ENCODE assay signal across 32 cellular contexts in the genomic region with DNA sequence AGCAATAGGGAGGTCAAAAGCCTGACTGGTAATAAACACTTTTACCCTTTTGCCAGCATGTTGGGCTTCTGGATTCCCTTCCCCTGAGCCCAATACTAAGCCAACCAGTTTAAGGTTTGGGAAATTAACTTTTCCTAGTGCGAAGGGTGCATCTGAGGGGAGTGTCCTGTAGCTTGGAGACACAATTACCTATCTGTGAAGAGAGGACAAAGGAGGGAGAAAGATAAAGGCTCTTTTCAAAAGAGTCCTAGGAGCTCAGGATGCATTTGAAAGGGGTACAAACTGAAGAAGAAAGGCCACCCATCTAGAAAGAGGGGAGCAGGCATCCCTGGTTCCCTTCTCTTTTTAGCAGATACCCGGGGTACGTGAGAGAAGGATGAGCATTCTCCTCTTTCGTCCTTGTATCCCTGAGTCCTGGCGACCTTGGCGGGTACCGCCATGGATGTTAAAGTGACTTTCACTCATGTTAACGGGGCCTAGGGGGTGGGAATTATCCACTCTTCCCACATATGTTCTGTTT. TPM values are rescaled to one million over a fixed set of nuclear protein-coding genes. Genes with fewer than 3 reads are reported as not detected.
"Had no signal": no experiment of that assay in that cellular context is flagged by ENCODE, and none has a peak within 500 bp of the region (broad histone marks: within the 10 kb centered on the region; RNA-seq: fewer than 3 reads in every experiment).

No MANE protein-coding gene starts in this region.

- H3K9me3 Mint-ChIP-seq: activated CD8-positive, alpha-beta T cell treated with anti-CD3 and anti-CD28 coated beads for 36 hours; activated naive CD4-positive, alpha-beta T cell treated with anti-CD3 and anti-CD28 coated beads for 36 hours; activated naive CD4-positive, alpha-beta T cell treated with anti-CD3 and anti-CD28 coated beads, Interleukin-2, amount 50 U/mL, for 24 hours; activated naive CD8-positive, alpha-beta T cell treated with anti-CD3 and anti-CD28 coated beads for 36 hours; activated naive CD8-positive, alpha-beta T cell treated with anti-CD3 and anti-CD28 coated beads, Interleukin-2, amount 50 U/mL, for 24 hours; activated T-helper 1 cell treated with anti-CD3 and anti-CD28 coated beads, Interleukin-12 subunit alpha, Interleukin-12 subunit beta, Interleukin-2, Interleukin-4 antibody, amounts not matched to agents 30 ng/mL and 10 ng/mL and 1 ng/mL, durations not matched to agents 14 hours and 24 hours and 36 hours; activated T-helper 2 cell treated with anti-CD3 and anti-CD28 coated beads, Interferon-gamma antibody, Interleukin-2, Interleukin-4, amounts not matched to agents 10 μg/mL and 5 μg/mL and 100 μg/mL, durations not matched to agents 14 hours and 24 hours and 36 hours had no signal

- H3K4me3 ChIP-seq: adrenal gland, body of pancreas, colonic mucosa, esophagus squamous epithelium, gastroesophageal sphincter had no signal

- H3K4me1 Mint-ChIP-seq: activated naive CD4-positive, alpha-beta T cell treated with anti-CD3 and anti-CD28 coated beads, Interleukin-2, amount 50 U/mL, for 24 hours; activated naive CD8-positive, alpha-beta T cell treated with anti-CD3 and anti-CD28 coated beads for 36 hours; activated naive CD8-positive, alpha-beta T cell treated with anti-CD3 and anti-CD28 coated beads, Interleukin-2, amount 50 U/mL, for 24 hours had no signal

- H3K4me1 ChIP-seq: adrenal gland, body of pancreas, colonic mucosa, esophagus squamous epithelium, gastroesophageal sphincter had no signal

- H3K4me3 Mint-ChIP-seq: activated CD8-positive, alpha-beta T cell treated with anti-CD3 and anti-CD28 coated beads for 36 hours; activated naive CD4-positive, alpha-beta T cell treated with anti-CD3 and anti-CD28 coated beads for 36 hours; activated naive CD4-positive, alpha-beta T cell treated with anti-CD3 and anti-CD28 coated beads, Interleukin-2, amount 50 U/mL, for 24 hours; activated naive CD8-positive, alpha-beta T cell treated with anti-CD3 and anti-CD28 coated beads for 36 hours; activated naive CD8-positive, alpha-beta T cell treated with anti-CD3 and anti-CD28 coated beads, Interleukin-2, amount 50 U/mL, for 24 hours; activated T-helper 1 cell treated with anti-CD3 and anti-CD28 coated beads, Interleukin-12 subunit alpha, Interleukin-12 subunit beta, Interleukin-2, Interleukin-4 antibody, amounts not matched to agents 30 ng/mL and 10 ng/mL and 1 ng/mL, durations not matched to agents 14 hours and 24 hours and 36 hours had no signal

- DNase-seq: activated CD4-positive, alpha-beta T cell treated with anti-CD3 and anti-CD28 coated beads for 1 hour; activated CD4-positive, alpha-beta T cell treated with anti-CD3 and anti-CD28 coated beads for 48 hours; activated CD4-positive, alpha-beta T cell treated with anti-CD3 and anti-CD28 coated beads, Interleukin-2, amount 50 U/mL, for 1 hour; activated CD4-positive, alpha-beta T cell treated with anti-CD3 and anti-CD28 coated beads, Interleukin-2, amount 50 U/mL, for 48 hours; activated CD8-positive, alpha-beta memory T cell treated with anti-CD3 and anti-CD28 coated beads for 24 hours; activated CD8-positive, alpha-beta T cell treated with anti-CD3 and anti-CD28 coated beads for 36 hours; activated effector memory CD4-positive, alpha-beta T cell treated with anti-CD3 and anti-CD28 coated beads, Interleukin-2, amount 50 U/mL, for 16 hours; activated naive CD4-positive, alpha-beta T cell treated with anti-CD3 and anti-CD28 coated beads for 36 hours; activated naive CD8-positive, alpha-beta T cell treated with anti-CD3 and anti-CD28 coated beads for 36 hours; activated naive CD8-positive, alpha-beta T cell treated with anti-CD3 and anti-CD28 coated beads, Interleukin-2, amount 50 U/mL, for 24 hours; activated T-cell treated with anti-CD3 and anti-CD28 coated beads, Interleukin-2, amount 50 U/mL, for 1 hour; activated T-cell treated with anti-CD3 and anti-CD28 coated beads, Interleukin-2, amount 50 U/mL, for 48 hours; adrenal gland; amygdala; aorta; body of pancreas; central memory CD4-positive, alpha-beta T cell; cerebellar nuclear complex; colonic mucosa; effector CD8-positive, alpha-beta T cell; esophagus squamous epithelium; foreskin melanocyte; T-helper 2 cell had no signal

- H3K9me3 ChIP-seq: body of pancreas, colonic mucosa, esophagus squamous epithelium, gastroesophageal sphincter had no signal

- H3K27ac ChIP-seq: adrenal gland, body of pancreas, colonic mucosa, epithelial cell of prostate, esophagus squamous epithelium, gastroesophageal sphincter had no signal

- H3K27me3 ChIP-seq: adrenal gland, body of pancreas, colonic mucosa had no signal

- H3K27ac Mint-ChIP-seq: activated CD8-positive, alpha-beta T cell treated with anti-CD3 and anti-CD28 coated beads for 36 hours; activated naive CD4-positive, alpha-beta T cell treated with anti-CD3 and anti-CD28 coated beads for 36 hours; activated naive CD4-positive, alpha-beta T cell treated with anti-CD3 and anti-CD28 coated beads, Interleukin-2, amount 50 U/mL, for 24 hours; activated naive CD8-positive, alpha-beta T cell treated with anti-CD3 and anti-CD28 coated beads for 36 hours; activated naive CD8-positive, alpha-beta T cell treated with anti-CD3 and anti-CD28 coated beads, Interleukin-2, amount 50 U/mL, for 24 hours; activated T-helper 1 cell treated with anti-CD3 and anti-CD28 coated beads, Interleukin-12 subunit alpha, Interleukin-12 subunit beta, Interleukin-2, Interleukin-4 antibody, amounts not matched to agents 30 ng/mL and 10 ng/mL and 1 ng/mL, durations not matched to agents 14 hours and 24 hours and 36 hours; activated T-helper 2 cell treated with anti-CD3 and anti-CD28 coated beads, Interferon-gamma antibody, Interleukin-2, Interleukin-4, amounts not matched to agents 10 μg/mL and 5 μg/mL and 100 μg/mL, durations not matched to agents 14 hours and 24 hours and 36 hours had no signal

- H3K36me3 ChIP-seq: adrenal gland, colonic mucosa, esophagus squamous epithelium had no signal

- ATAC-seq: activated CD8-positive, alpha-beta T cell treated with anti-CD3 and anti-CD28 coated beads for 36 hours; activated naive CD8-positive, alpha-beta T cell treated with anti-CD3 and anti-CD28 coated beads, Interleukin-2, amount 50 U/mL, for 24 hours; body of pancreas; gastroesophageal sphincter had no signal

- H3K27me3 Mint-ChIP-seq: activated naive CD4-positive, alpha-beta T cell treated with anti-CD3 and anti-CD28 coated beads, Interleukin-2, amount 50 U/mL, for 24 hours; activated naive CD8-positive, alpha-beta T cell treated with anti-CD3 and anti-CD28 coated beads for 36 hours; activated naive CD8-positive, alpha-beta T cell treated with anti-CD3 and anti-CD28 coated beads, Interleukin-2, amount 50 U/mL, for 24 hours had no signal

- H3K36me3 Mint-ChIP-seq: activated naive CD4-positive, alpha-beta T cell treated with anti-CD3 and anti-CD28 coated beads, Interleukin-2, amount 50 U/mL, for 24 hours had no signal

RNA-seq across cellular contexts. Expression of a gene that starts 25.1 kb away (rescaled TPM):
- total RNA-seq: activated CD8-positive, alpha-beta T cell treated with anti-CD3 and anti-CD28 coated beads for 36 hours; activated naive CD4-positive, alpha-beta T cell treated with anti-CD3 and anti-CD28 coated beads for 36 hours; activated naive CD8-positive, alpha-beta T cell treated with anti-CD3 and anti-CD28 coated beads for 36 hours; activated T-helper 2 cell treated with anti-CD3 and anti-CD28 coated beads, Interferon-gamma antibody, Interleukin-2, Interleukin-4, amounts not matched to agents 10 μg/mL and 5 μg/mL and 100 μg/mL, durations not matched to agents 14 hours and 24 hours and 36 hours; adrenal gland; aorta; body of pancreas; colonic mucosa; endothelial cell of umbilical vein; esophagus squamous epithelium; gastroesophageal sphincter; glomerular endothelial cell; T-helper 1 cell treated with Interleukin-12 subunit alpha and Interleukin-12 subunit beta and Interleukin-4 antibody, amounts not matched to agents 30 ng/mL and 1 ng/mL, for 36 hours had no signal
- polyA plus RNA-seq: adrenal gland, aorta, endothelial cell of umbilical vein, esophagus had no signal
